Comparison of ENCODE assay signal across 8 cellular contexts in the genomic region with DNA sequence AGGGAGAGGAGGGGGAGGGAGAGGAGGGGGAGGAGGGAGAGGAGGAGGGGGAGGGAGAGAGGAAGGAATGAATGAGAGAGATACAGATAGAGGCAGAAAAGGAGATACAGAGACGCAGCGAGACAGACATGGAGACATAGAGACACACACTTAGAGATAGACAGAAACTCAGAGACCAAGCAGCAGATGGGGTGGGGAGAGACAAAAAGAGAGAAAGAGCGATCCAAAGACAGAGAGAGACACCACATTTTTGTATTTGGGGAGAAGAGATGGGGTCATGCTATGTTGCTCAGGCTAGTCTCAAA. TPM values are rescaled to one million over a fixed set of nuclear protein-coding genes. Genes with fewer than 3 reads are reported as not detected.
DNase-seq lines count a peak whose midpoint lies in the region; ATAC-seq, FAIRE-seq and TF ChIP-seq lines count a peak whose summit lies in the region.

No MANE protein-coding gene starts in this region.

- TF ChIP-seq RAD21 in HepG2 (CRISPR knock-in tag; IDR thresholded peaks at IDR 0.05): no peak

- POLR2A ChIA-PET in HepG2 (lab: Yijun Ruan, JAX): interaction anchor here (1.4 to 3.4 kb wide), 4 partner anchors 13 to 160 kb away, joined by 4 to 16 read pairs (median 8); partner anchors contain the start of genes RPL18 and SPHK2
- POLR2A ChIA-PET in activated CD4-positive, alpha-beta memory T cell treated with anti-CD3 and anti-CD28 coated beads for 36 hours (lab: Charles Lee): interaction anchor here (1.3 to 1.4 kb wide), 2 partner anchors 13 to 23 kb away, joined by 5 read pairs; no protein-coding TSS in a partner anchor

- no peak overlapping the region for H3K4me3 ChIP-seq in HepG2 (replicated peaks in 1 of 3; ENCODE audit: insufficient read depth in 1 of 3, low read depth in 2 of 3, low read length in 3 of 3)
- H3K4me3 ChIP-seq in right lobe of liver: no peak overlapping the region
- peak overlapping the region; percentile 49 for H3K4me3 ChIP-seq in fibroblast of the aortic adventitia (ENCODE audit: low read depth, low read length)
- H3K4me3 ChIP-seq in uterus: no peak overlapping the region
- H3K4me3 ChIP-seq in stomach: no peak overlapping the region

- no peak overlapping the region for H2AFZ ChIP-seq in HepG2 (ENCODE audit: low read length)

- in situ Hi-C loops in HepG2 (cut with HindIII; ENCODE audit: extremely low pct_ligation_motif_present, low pct_unique_long_range_greater_than_20kb): loop anchor here (5.0 kb wide), 2 partner anchors 140 to 195 kb away; no protein-coding TSS in a partner anchor

- ATAC-seq in HepG2 (no peak), right lobe of liver (no peak), HG02981 (IDR thresholded peaks at IDR 0.05; ENCODE audit: unreplicated experiment) (no peak)

- no peaks in the 10 kb centered on the region for H4K20me1 ChIP-seq in HepG2 (ENCODE audit: insufficient read depth, low read length)

- TF ChIP-seq CTCF in HepG2 (CRISPR knock-in tag; IDR thresholded peaks at IDR 0.05) (no peak), right lobe of liver (IDR thresholded peaks at IDR 0.05) (no peak), fibroblast of the aortic adventitia (IDR thresholded peaks at IDR 0.05; ENCODE audit: insufficient read depth, low read length) (no peak), uterus (IDR thresholded peaks at IDR 0.05) (no peak), stomach (IDR thresholded peaks at IDR 0.05) (no peak)

- peak overlapping the region; percentile 58 for H3K4me3 Mint-ChIP-seq in activated CD4-positive, alpha-beta memory T cell treated with anti-CD3 and anti-CD28 coated beads for 36 hours

- no peaks in the 10 kb centered on the region for H3K27me3 Mint-ChIP-seq in activated CD4-positive, alpha-beta memory T cell treated with anti-CD3 and anti-CD28 coated beads for 36 hours

- H3K4me2 ChIP-seq in HepG2 (ENCODE audit: low read depth, low read length): no peak overlapping the region

- no peaks in the 10 kb centered on the region for H3K79me2 ChIP-seq in HepG2 (ENCODE audit: insufficient read depth, low read length)

- peaks cover 0 to 1% of the 10 kb centered on the region in 2 experiments; a peak in 2 of 5 replicates for H3K27me3 ChIP-seq in HepG2 (ENCODE audit: control insufficient read depth in 1 of 2, insufficient read depth in 2 of 2, low read length in 2 of 2)
- H3K27me3 ChIP-seq in right lobe of liver: no peaks in the 10 kb centered on the region
- no peaks in the 10 kb centered on the region for H3K27me3 ChIP-seq in uterus
- H3K27me3 ChIP-seq in stomach: no peaks in the 10 kb centered on the region

- H3K9ac ChIP-seq in HepG2 (ENCODE audit: insufficient read depth, low read depth, low read length): no peak overlapping the region

- H3K4me1 Mint-ChIP-seq in activated CD4-positive, alpha-beta memory T cell treated with anti-CD3 and anti-CD28 coated beads for 36 hours (ENCODE audit: low read depth): peaks cover 37% of the 10 kb centered on the region

- H3K9me3 ChIP-seq in HepG2 (ENCODE audit: low read length): no peaks in the 10 kb centered on the region
- no peaks in the 10 kb centered on the region for H3K9me3 ChIP-seq in right lobe of liver
- no peaks in the 10 kb centered on the region for H3K9me3 ChIP-seq in uterus
- H3K9me3 ChIP-seq in stomach: no peaks in the 10 kb centered on the region

- H3K27ac Mint-ChIP-seq in activated CD4-positive, alpha-beta memory T cell treated with anti-CD3 and anti-CD28 coated beads for 36 hours: peak overlapping the region; percentile 19

- H3K36me3 ChIP-seq in HepG2 (replicated peaks in 1 of 2; ENCODE audit: control insufficient read depth in 1 of 2, insufficient read depth in 2 of 2, low read length in 2 of 2): no peaks in the 10 kb centered on the region
- no peaks in the 10 kb centered on the region for H3K36me3 ChIP-seq in right lobe of liver
- no peaks in the 10 kb centered on the region for H3K36me3 ChIP-seq in uterus
- no peaks in the 10 kb centered on the region for H3K36me3 ChIP-seq in stomach

- no TSS peak for BruUV-seq in HepG2 (replicated peaks; lab: Mats Ljungman, UMichigan)

- 41% methylated on average over 3 of the region's 3 CpGs for WGBS in HepG2 (ENCODE audit: low lambda C conversion rate)
- WGBS in right lobe of liver (ENCODE audit: insufficient coverage, low coverage, low lambda C conversion rate, missing lambda C conversion rate): 37% methylated on average over 3 of the region's 3 CpGs
- 30 to 34% (median 31%) methylated on average over 3 of the region's 3 CpGs for WGBS in stomach, 5 donors

- FAIRE-seq in HepG2 (lab: Jason Lieb, UNC): no peak

- H3K27ac ChIP-seq in HepG2 (ENCODE audit: extremely low read length, insufficient read depth, low read length) (no peak overlapping the region), right lobe of liver (no peak overlapping the region), uterus (peak overlapping the region; percentile 97 to 99), stomach (peak overlapping the region in 2 of 5 donors; percentile 84 to 93)

- DNase-seq in HepG2 (ENCODE audit: low spot score) (no peak), right lobe of liver (no peak), fibroblast of the aortic adventitia (ENCODE audit: low read depth) (no peak), uterus (no peak), stomach (no peak), NCI-H446 treated with DMSO at 0.1 percent for 48 hours (lab: John Stamatoyannopoulos, UW) (no peak)
- no peak for DNase-seq in activated CD4-positive, alpha-beta memory T cell treated with anti-CD3 and anti-CD28 coated beads for 36 hours

- no peaks in the 10 kb centered on the region for H3K9me3 Mint-ChIP-seq in activated CD4-positive, alpha-beta memory T cell treated with anti-CD3 and anti-CD28 coated beads for 36 hours

- intact Hi-C loops in HepG2 (cut with micrococcal nuclease; ENCODE audit: unreplicated experiment) (loop anchor here (2.0 kb wide), 1 partner anchor 34 kb away; no protein-coding TSS in a partner anchor), right lobe of liver (cut with DNase I) (no loop called here), uterus (cut with DNase I; ENCODE audit: low total_unique reads) (loop anchor here (10.0 kb wide), 1 partner anchor 308 kb away; the partner anchor contains the start of gene BAX), stomach (cut with DNase I; ENCODE audit: low total_unique reads) (loop anchor here (10.0 kb wide), 1 partner anchor 98 kb away; the partner anchor contains the start of genes IZUMO1 and RASIP1)
- intact Hi-C loops in activated CD4-positive, alpha-beta memory T cell treated with anti-CD3 and anti-CD28 coated beads for 36 hours (cut with micrococcal nuclease): loop anchor here (1.0 to 5.0 kb wide), 7 partner anchors 10 to 438 kb away; partner anchors contain the start of genes DBP, HSD17B14 and SNRNP70

- CTCF ChIA-PET in HepG2 (lab: Yijun Ruan, JAX; ENCODE audit: low intra/inter-chr PET ratio, low total read pairs): interaction anchor here (1.2 to 1.6 kb wide), 3 partner anchors 9 to 92 kb away, joined by 3 to 10 read pairs (median 7); partner anchors contain the start of gene DBP
- CTCF ChIA-PET in activated CD4-positive, alpha-beta memory T cell treated with anti-CD3 and anti-CD28 coated beads for 36 hours (lab: Charles Lee): interaction anchor here (1.3 to 2.8 kb wide), 7 partner anchors 13 to 196 kb away, joined by 3 to 12 read pairs (median 10); partner anchors contain the start of gene RPL18

- TF ChIP-seq EP300 in HepG2 (IDR thresholded peaks at IDR 0.05; ENCODE audit: low read depth in 2 of 2, low read length in 2 of 2) (no peak), HepG2 (CRISPR knock-in tag; IDR thresholded peaks at IDR 0.05; ENCODE audit: borderline replicate concordance) (no peak), stomach (IDR thresholded peaks at IDR 0.05) (no peak)

- TF ChIP-seq POLR2A in HepG2 (IDR thresholded peaks at IDR 0.05; ENCODE audit: insufficient read depth in 1 of 2, low read depth in 2 of 2, low read length in 2 of 2) (no peak), right lobe of liver (IDR thresholded peaks at IDR 0.05) (no peak), uterus (IDR thresholded peaks at IDR 0.05) (no peak), stomach (IDR thresholded peaks at IDR 0.05) (no peak)

- no peaks in the 10 kb centered on the region for H3K36me3 Mint-ChIP-seq in activated CD4-positive, alpha-beta memory T cell treated with anti-CD3 and anti-CD28 coated beads for 36 hours

- H3K4me1 ChIP-seq in HepG2 (ENCODE audit: insufficient read depth, low read length): peaks cover 25% of the 10 kb centered on the region
- H3K4me1 ChIP-seq in right lobe of liver: peaks cover 0 to 2% (median 0%) of the 10 kb centered on the region in 4 donors
- peaks cover 0 to 6% of the 10 kb centered on the region in 2 donors for H3K4me1 ChIP-seq in uterus
- H3K4me1 ChIP-seq in stomach: peaks cover 14 to 29% (median 28%) of the 10 kb centered on the region in 4 donors

RNA-seq across cellular contexts. Expression of gene CA11, which starts 0.9 kb away (rescaled TPM):
- total RNA-seq in HepG2 (2016; rRNA removed; fragmentation: Illumina TruSeq; extraction: Trizol) (0.24 and 0.58 TPM in 2 replicates), right lobe of liver (1 to 10 TPM in 2 of 6 experiments, under 1 TPM in 4; 0.25 to 2.0 (median 0.54) TPM), fibroblast of the aortic adventitia (ENCODE audit: low replicate concordance) (2.3 and 14.5 TPM in 2 replicates), uterus (10 to 100 TPM in 2 of 4 donors, under 1 TPM in 2; 0.51 to 55.1 (median 8.1) TPM), stomach (10 to 100 TPM in 2 of 5 donors, 1 to 10 TPM in 2, not detected in 1; 1.8 to 33.0 (median 18.1) TPM)
- total RNA-seq in HepG2 (2016; cell fraction: cytosol; rRNA removed; fragmentation: Illumina TruSeq; extraction: Trizol; ENCODE audit: low read depth): 0.79 and 0.91 TPM in 2 replicates
- 0.48 TPM in 1 of 2 replicates, not detected in the other for total RNA-seq in HepG2 (2016; cell fraction: insoluble cytoplasmic fraction; rRNA removed; fragmentation: Illumina TruSeq; extraction: Trizol)
- 0.38 and 0.62 TPM in 2 replicates for total RNA-seq in HepG2 (2016; cell fraction: membrane; rRNA removed; fragmentation: Illumina TruSeq; extraction: Trizol)
- not detected in 2 replicates for total RNA-seq in HepG2 (2016; cell fraction: nucleus; rRNA removed; fragmentation: Illumina TruSeq; extraction: Trizol)
- polyA plus RNA-seq in HepG2 (2011; rRNA removed) (0.41 and 1.4 TPM in 2 replicates), stomach (10 to 100 TPM; 15.7 to 17.7 (median 15.8) TPM)
- 0.36 and 0.54 TPM in 2 replicates for polyA plus RNA-seq in HepG2 (2011; cell fraction: cytosol; rRNA removed)
- polyA plus RNA-seq in HepG2 (2011; cell fraction: nucleus; rRNA removed): 0.45 and 0.48 TPM in 2 replicates
- polyA plus RNA-seq in HepG2 (2012): 1.5 and 2.9 TPM in 2 replicates
- polyA plus RNA-seq in HepG2 (2016; cell fraction: cytosol; fragmentation: Illumina TruSeq; extraction: Trizol; ENCODE audit: low read depth): 0.82 and 1.7 TPM in 2 replicates
- 0.37 and 0.38 TPM in 2 replicates for polyA plus RNA-seq in HepG2 (2016; cell fraction: insoluble cytoplasmic fraction; fragmentation: Illumina TruSeq; extraction: Trizol; ENCODE audit: low read depth)
- 0.62 and 2.1 TPM in 2 replicates for polyA plus RNA-seq in HepG2 (2016; cell fraction: membrane; fragmentation: Illumina TruSeq; extraction: Trizol; ENCODE audit: low read depth)
- polyA plus RNA-seq in HepG2 (2016; cell fraction: nucleus; fragmentation: Illumina TruSeq; extraction: Trizol; ENCODE audit: insufficient read depth, low read depth): 0.72 and 1.3 TPM in 2 replicates
- 0.08 and 3.7 TPM in 2 replicates for polyA minus RNA-seq in HepG2 (2011; rRNA and poly(A)+ RNA removed; ENCODE audit: low replicate concordance)
- polyA minus RNA-seq in HepG2 (2011; cell fraction: cytosol; rRNA and poly(A)+ RNA removed): not detected in 2 replicates
- not detected in 2 replicates for polyA minus RNA-seq in HepG2 (2011; cell fraction: nucleus; rRNA and poly(A)+ RNA removed)
- total RNA-seq in activated CD4-positive, alpha-beta memory T cell treated with anti-CD3 and anti-CD28 coated beads for 36 hours: 10 to 100 TPM; 12.7 to 15.9 TPM

RNA-seq across cellular contexts. Expression of gene DBP, which starts 9.7 kb away (rescaled TPM):
- 5.5 and 5.8 TPM in 2 replicates for total RNA-seq in HepG2 (2016; rRNA removed; fragmentation: Illumina TruSeq; extraction: Trizol)
- 2.6 and 4.6 TPM in 2 replicates for total RNA-seq in HepG2 (2016; cell fraction: cytosol; rRNA removed; fragmentation: Illumina TruSeq; extraction: Trizol; ENCODE audit: low read depth)
- 2.5 and 6.3 TPM in 2 replicates for total RNA-seq in HepG2 (2016; cell fraction: insoluble cytoplasmic fraction; rRNA removed; fragmentation: Illumina TruSeq; extraction: Trizol)
- 6.0 TPM in 2 replicates for total RNA-seq in HepG2 (2016; cell fraction: membrane; rRNA removed; fragmentation: Illumina TruSeq; extraction: Trizol)
- 2.5 and 2.9 TPM in 2 replicates for total RNA-seq in HepG2 (2016; cell fraction: nucleus; rRNA removed; fragmentation: Illumina TruSeq; extraction: Trizol)
- 1.7 and 2.1 TPM in 2 replicates for polyA plus RNA-seq in HepG2 (2011; rRNA removed)
- 2.1 and 2.5 TPM in 2 replicates for polyA plus RNA-seq in HepG2 (2011; cell fraction: cytosol; rRNA removed)
- 2.7 and 3.2 TPM in 2 replicates for polyA plus RNA-seq in HepG2 (2011; cell fraction: nucleus; rRNA removed)
- polyA plus RNA-seq in HepG2 (2012): 3.6 and 3.7 TPM in 2 replicates
- 2.3 and 2.6 TPM in 2 replicates for polyA plus RNA-seq in HepG2 (2016; cell fraction: cytosol; fragmentation: Illumina TruSeq; extraction: Trizol; ENCODE audit: low read depth)
- polyA plus RNA-seq in HepG2 (2016; cell fraction: insoluble cytoplasmic fraction; fragmentation: Illumina TruSeq; extraction: Trizol; ENCODE audit: low read depth): 5.2 and 5.4 TPM in 2 replicates
- polyA plus RNA-seq in HepG2 (2016; cell fraction: membrane; fragmentation: Illumina TruSeq; extraction: Trizol; ENCODE audit: low read depth): 2.9 and 5.4 TPM in 2 replicates
- 5.1 and 6.2 TPM in 2 replicates for polyA plus RNA-seq in HepG2 (2016; cell fraction: nucleus; fragmentation: Illumina TruSeq; extraction: Trizol; ENCODE audit: insufficient read depth, low read depth)
- 2.0 and 5.8 TPM in 2 replicates for polyA minus RNA-seq in HepG2 (2011; rRNA and poly(A)+ RNA removed; ENCODE audit: low replicate concordance)
- 2.3 and 2.7 TPM in 2 replicates for polyA minus RNA-seq in HepG2 (2011; cell fraction: cytosol; rRNA and poly(A)+ RNA removed)
- 1.5 and 3.0 TPM in 2 replicates for polyA minus RNA-seq in HepG2 (2011; cell fraction: nucleus; rRNA and poly(A)+ RNA removed)
- 10 to 100 TPM in 2 of 6 experiments, 1 to 10 TPM in 4; 1.8 to 11.6 (median 3.3) TPM for total RNA-seq in right lobe of liver
- total RNA-seq in activated CD4-positive, alpha-beta memory T cell treated with anti-CD3 and anti-CD28 coated beads for 36 hours: 10 to 100 TPM in 1 of 2 experiments, 1 to 10 TPM in 1; 8.3 to 10.4 TPM
- total RNA-seq in fibroblast of the aortic adventitia (ENCODE audit: low replicate concordance): 20.9 and 48.8 TPM in 2 replicates
- total RNA-seq in uterus: 10 to 100 TPM in 2 of 4 donors, 1 to 10 TPM in 1, not detected in 1; 3.1 to 29.8 (median 11.3) TPM
- total RNA-seq in stomach: 10 to 100 TPM in 1 of 5 donors, 1 to 10 TPM in 3, not detected in 1; 7.2 to 21.7 (median 9.7) TPM
- 10 to 100 TPM in 1 of 3 donors, 1 to 10 TPM in 2; 4.2 to 29.0 (median 9.2) TPM for polyA plus RNA-seq in stomach

RNA-seq across cellular contexts. Expression of gene NTN5, which starts 26.0 kb away (rescaled TPM):
- total RNA-seq in HepG2 (2016; rRNA removed; fragmentation: Illumina TruSeq; extraction: Trizol) (not detected in 2 replicates), right lobe of liver (under 1 TPM in 2 of 6 experiments, not detected in 4; 0.11 to 0.32 TPM), fibroblast of the aortic adventitia (ENCODE audit: low replicate concordance) (0.09 TPM in 1 of 2 replicates, not detected in the other), uterus (1 to 10 TPM in 2 of 4 donors, not detected in 2; 1.1 to 4.1 TPM), stomach (not detected)
- total RNA-seq in HepG2 (2016; cell fraction: cytosol; rRNA removed; fragmentation: Illumina TruSeq; extraction: Trizol; ENCODE audit: low read depth): not detected in 2 replicates
- total RNA-seq in HepG2 (2016; cell fraction: insoluble cytoplasmic fraction; rRNA removed; fragmentation: Illumina TruSeq; extraction: Trizol): not detected in 2 replicates
- not detected in 2 replicates for total RNA-seq in HepG2 (2016; cell fraction: membrane; rRNA removed; fragmentation: Illumina TruSeq; extraction: Trizol)
- total RNA-seq in HepG2 (2016; cell fraction: nucleus; rRNA removed; fragmentation: Illumina TruSeq; extraction: Trizol): not detected in 2 replicates
- polyA plus RNA-seq in HepG2 (2011; rRNA removed) (0.03 and 0.05 TPM in 2 replicates), stomach (1 to 10 TPM in 1 of 3 donors, not detected in 2; 1.3 TPM)
- not detected in 2 replicates for polyA plus RNA-seq in HepG2 (2011; cell fraction: cytosol; rRNA removed)
- polyA plus RNA-seq in HepG2 (2011; cell fraction: nucleus; rRNA removed): 0.27 and 0.42 TPM in 2 replicates
- polyA plus RNA-seq in HepG2 (2012): 0.12 TPM in 1 of 2 replicates, not detected in the other
- polyA plus RNA-seq in HepG2 (2016; cell fraction: cytosol; fragmentation: Illumina TruSeq; extraction: Trizol; ENCODE audit: low read depth): not detected in 2 replicates
- not detected in 2 replicates for polyA plus RNA-seq in HepG2 (2016; cell fraction: insoluble cytoplasmic fraction; fragmentation: Illumina TruSeq; extraction: Trizol; ENCODE audit: low read depth)
- polyA plus RNA-seq in HepG2 (2016; cell fraction: membrane; fragmentation: Illumina TruSeq; extraction: Trizol; ENCODE audit: low read depth): not detected in 2 replicates
- polyA plus RNA-seq in HepG2 (2016; cell fraction: nucleus; fragmentation: Illumina TruSeq; extraction: Trizol; ENCODE audit: insufficient read depth, low read depth): not detected in 2 replicates
- polyA minus RNA-seq in HepG2 (2011; rRNA and poly(A)+ RNA removed; ENCODE audit: low replicate concordance): not detected in 2 replicates
- polyA minus RNA-seq in HepG2 (2011; cell fraction: cytosol; rRNA and poly(A)+ RNA removed): not detected in 2 replicates
- not detected in 2 replicates for polyA minus RNA-seq in HepG2 (2011; cell fraction: nucleus; rRNA and poly(A)+ RNA removed)
- total RNA-seq in activated CD4-positive, alpha-beta memory T cell treated with anti-CD3 and anti-CD28 coated beads for 36 hours: under 1 TPM; 0.70 to 0.74 TPM

RNA-seq across cellular contexts. Expression of gene SPHK2, which starts 27.6 kb away (rescaled TPM):
- 11.1 and 14.4 TPM in 2 replicates for total RNA-seq in HepG2 (2016; rRNA removed; fragmentation: Illumina TruSeq; extraction: Trizol)
- total RNA-seq in HepG2 (2016; cell fraction: cytosol; rRNA removed; fragmentation: Illumina TruSeq; extraction: Trizol; ENCODE audit: low read depth): 5.0 and 6.0 TPM in 2 replicates
- total RNA-seq in HepG2 (2016; cell fraction: insoluble cytoplasmic fraction; rRNA removed; fragmentation: Illumina TruSeq; extraction: Trizol): 8.9 and 15.9 TPM in 2 replicates
- total RNA-seq in HepG2 (2016; cell fraction: membrane; rRNA removed; fragmentation: Illumina TruSeq; extraction: Trizol): 10.7 and 12.1 TPM in 2 replicates
- 10.2 and 11.3 TPM in 2 replicates for total RNA-seq in HepG2 (2016; cell fraction: nucleus; rRNA removed; fragmentation: Illumina TruSeq; extraction: Trizol)
- 2.9 and 4.5 TPM in 2 replicates for polyA plus RNA-seq in HepG2 (2011; rRNA removed)
- 2.2 and 3.8 TPM in 2 replicates for polyA plus RNA-seq in HepG2 (2011; cell fraction: cytosol; rRNA removed)
- polyA plus RNA-seq in HepG2 (2011; cell fraction: nucleus; rRNA removed): 17.1 and 20.8 TPM in 2 replicates
- 2.8 and 3.1 TPM in 2 replicates for polyA plus RNA-seq in HepG2 (2012)
- 3.0 and 3.7 TPM in 2 replicates for polyA plus RNA-seq in HepG2 (2016; cell fraction: cytosol; fragmentation: Illumina TruSeq; extraction: Trizol; ENCODE audit: low read depth)
- 10.5 and 14.1 TPM in 2 replicates for polyA plus RNA-seq in HepG2 (2016; cell fraction: insoluble cytoplasmic fraction; fragmentation: Illumina TruSeq; extraction: Trizol; ENCODE audit: low read depth)
- polyA plus RNA-seq in HepG2 (2016; cell fraction: membrane; fragmentation: Illumina TruSeq; extraction: Trizol; ENCODE audit: low read depth): 7.7 and 9.4 TPM in 2 replicates
- polyA plus RNA-seq in HepG2 (2016; cell fraction: nucleus; fragmentation: Illumina TruSeq; extraction: Trizol; ENCODE audit: insufficient read depth, low read depth): 24.3 and 24.6 TPM in 2 replicates
- 11.6 and 13.3 TPM in 2 replicates for polyA minus RNA-seq in HepG2 (2011; rRNA and poly(A)+ RNA removed; ENCODE audit: low replicate concordance)
- polyA minus RNA-seq in HepG2 (2011; cell fraction: cytosol; rRNA and poly(A)+ RNA removed): 3.5 and 3.8 TPM in 2 replicates
- polyA minus RNA-seq in HepG2 (2011; cell fraction: nucleus; rRNA and poly(A)+ RNA removed): 9.0 and 10.2 TPM in 2 replicates
- total RNA-seq in right lobe of liver: 10 to 100 TPM; 11.4 to 30.1 (median 17.2) TPM
- 10 to 100 TPM; 24.1 to 24.6 TPM for total RNA-seq in activated CD4-positive, alpha-beta memory T cell treated with anti-CD3 and anti-CD28 coated beads for 36 hours
- total RNA-seq in fibroblast of the aortic adventitia (ENCODE audit: low replicate concordance): 10.9 and 16.3 TPM in 2 replicates
- total RNA-seq in uterus: 10 to 100 TPM; 10.0 to 27.2 (median 21.7) TPM
- 100 to 1,000 TPM in 1 of 5 donors, 10 to 100 TPM in 4; 10.6 to 156 (median 19.2) TPM for total RNA-seq in stomach
- polyA plus RNA-seq in stomach: 10 to 100 TPM in 2 of 3 donors, 1 to 10 TPM in 1; 9.4 to 20.5 (median 19.9) TPM

RNA-seq across cellular contexts. Expression of gene RPL18, which starts 27.9 kb away (rescaled TPM):
- total RNA-seq in HepG2 (2016; rRNA removed; fragmentation: Illumina TruSeq; extraction: Trizol): 1,485 and 1,498 TPM in 2 replicates
- 2,025 and 2,222 TPM in 2 replicates for total RNA-seq in HepG2 (2016; cell fraction: cytosol; rRNA removed; fragmentation: Illumina TruSeq; extraction: Trizol; ENCODE audit: low read depth)
- total RNA-seq in HepG2 (2016; cell fraction: insoluble cytoplasmic fraction; rRNA removed; fragmentation: Illumina TruSeq; extraction: Trizol): 1,518 and 1,544 TPM in 2 replicates
- total RNA-seq in HepG2 (2016; cell fraction: membrane; rRNA removed; fragmentation: Illumina TruSeq; extraction: Trizol): 3,207 and 3,209 TPM in 2 replicates
- 626 and 716 TPM in 2 replicates for total RNA-seq in HepG2 (2016; cell fraction: nucleus; rRNA removed; fragmentation: Illumina TruSeq; extraction: Trizol)
- polyA plus RNA-seq in HepG2 (2011; rRNA removed): 1,639 and 1,894 TPM in 2 replicates
- 2,410 and 2,836 TPM in 2 replicates for polyA plus RNA-seq in HepG2 (2011; cell fraction: cytosol; rRNA removed)
- 774 and 847 TPM in 2 replicates for polyA plus RNA-seq in HepG2 (2011; cell fraction: nucleus; rRNA removed)
- polyA plus RNA-seq in HepG2 (2012): 1,965 and 2,530 TPM in 2 replicates
- polyA plus RNA-seq in HepG2 (2016; cell fraction: cytosol; fragmentation: Illumina TruSeq; extraction: Trizol; ENCODE audit: low read depth): 2,734 and 3,086 TPM in 2 replicates
- polyA plus RNA-seq in HepG2 (2016; cell fraction: insoluble cytoplasmic fraction; fragmentation: Illumina TruSeq; extraction: Trizol; ENCODE audit: low read depth): 1,714 and 1,747 TPM in 2 replicates
- 3,734 and 3,811 TPM in 2 replicates for polyA plus RNA-seq in HepG2 (2016; cell fraction: membrane; fragmentation: Illumina TruSeq; extraction: Trizol; ENCODE audit: low read depth)
- polyA plus RNA-seq in HepG2 (2016; cell fraction: nucleus; fragmentation: Illumina TruSeq; extraction: Trizol; ENCODE audit: insufficient read depth, low read depth): 1,314 and 1,387 TPM in 2 replicates
- 713 and 1,028 TPM in 2 replicates for polyA minus RNA-seq in HepG2 (2011; rRNA and poly(A)+ RNA removed; ENCODE audit: low replicate concordance)
- polyA minus RNA-seq in HepG2 (2011; cell fraction: cytosol; rRNA and poly(A)+ RNA removed): 556 and 566 TPM in 2 replicates
- 180 and 193 TPM in 2 replicates for polyA minus RNA-seq in HepG2 (2011; cell fraction: nucleus; rRNA and poly(A)+ RNA removed)
- 100 to 1,000 TPM; 355 to 867 (median 385) TPM for total RNA-seq in right lobe of liver
- 1,000 to 10,000 TPM; 2,095 to 2,140 TPM for total RNA-seq in activated CD4-positive, alpha-beta memory T cell treated with anti-CD3 and anti-CD28 coated beads for 36 hours
- 1,782 and 2,036 TPM in 2 replicates for total RNA-seq in fibroblast of the aortic adventitia (ENCODE audit: low replicate concordance)
- total RNA-seq in uterus: 1,000 to 10,000 TPM; 1,515 to 5,795 (median 3,195) TPM
- total RNA-seq in stomach: 1,000 to 10,000 TPM; 1,272 to 3,316 (median 1,768) TPM
- 1,000 to 10,000 TPM; 2,771 to 3,739 (median 3,620) TPM for polyA plus RNA-seq in stomach

Comparison
In these comparisons a context has a peak if more than half of its experiments do, and no peak if none do; other contexts are left out.
1. intact Hi-C loops: an anchor here in HepG2 (2.0 kb wide), activated CD4-positive, alpha-beta memory T cell treated with anti-CD3 and anti-CD28 coated beads for 36 hours (1.0 to 5.0 kb wide), uterus (10.0 kb wide) and stomach (10.0 kb wide); none called in right lobe of liver.
2. H3K27ac ChIP-seq: peak in uterus (2 of 2); none in HepG2 (single experiment) and right lobe of liver (0 of 3).